In genomic region chr1:44553771-44554170, GRCh38 we compare ENCODE assay signal across 15 cellular contexts.
DNase-seq lines count a peak whose midpoint lies in the region; ATAC-seq and TF ChIP-seq lines count a peak whose summit lies in the region.
"Had no signal": no experiment of that assay in that cellular context is flagged by ENCODE, and none has a peak within 500 bp of the region (broad histone marks: within the 10 kb centered on the region; RNA-seq: fewer than 3 reads in every experiment).

No MANE protein-coding gene starts in this region.

- DNase-seq in GM04503 (ENCODE audit: low read depth): peak; percentile 46
- DNase-seq in RKO (ENCODE audit: low spot score): peak; percentile 49
- peak; percentile 87 for DNase-seq in epithelial cell of esophagus (ENCODE audit: low read depth)
- DNase-seq in osteoblast (ENCODE audit: insufficient read length, low spot score, missing footprints): peak; percentile 94
- DNase-seq in NCI-H1417 treated with DMSO at 0.1 percent for 48 hours (lab: John Stamatoyannopoulos, UW): no peak
- no peak for DNase-seq in right cardiac atrium
- DNase-seq in inferior parietal cortex (ENCODE audit: extremely low spot score): no peak
- DNase-seq: CD8-positive, alpha-beta T cell; hippocampal formation; KG1; posterior cingulate gyrus; stimulated activated CD4-positive, alpha-beta T cell treated with anti-CD3 and anti-CD28 coated beads, Interleukin-4, amount 100 ng/mL, for 1 hour; T1000 had no signal

- peaks cover 16% of the 10 kb centered on the region for H3K27me3 ChIP-seq in osteoblast (ENCODE audit: insufficient read depth, low read length)
- H3K27me3 ChIP-seq in right cardiac atrium (ENCODE audit: control insufficient read depth, insufficient read depth): no peaks in the 10 kb centered on the region

- 75% methylated on average over 6 of the region's 6 CpGs for WGBS in right cardiac atrium

- H3K9me3 ChIP-seq in osteoblast (ENCODE audit: low read depth, low read length): no peaks in the 10 kb centered on the region
- H3K9me3 ChIP-seq in right cardiac atrium (ENCODE audit: control insufficient read depth, low read length): no peaks in the 10 kb centered on the region

- H3K27ac ChIP-seq in osteoblast (ENCODE audit: low read depth, low read length): no peak overlapping the region
- H3K27ac ChIP-seq in right cardiac atrium (ENCODE audit: low read length): no peak overlapping the region

- H3K79me2 ChIP-seq in osteoblast (ENCODE audit: insufficient read depth, low read length): no peaks in the 10 kb centered on the region

- peak overlapping the region; percentile 31 for H3K4me2 ChIP-seq in osteoblast (ENCODE audit: insufficient read depth, low read length)

- TF ChIP-seq CTCF in epithelial cell of esophagus (IDR thresholded peaks at IDR 0.05; ENCODE audit: insufficient read depth, low read depth, low read length, missing control alignments) (no peak), osteoblast (IDR thresholded peaks at IDR 0.05; ENCODE audit: extremely low read depth, low read depth, low read length) (no peak)

- no peak overlapping the region for H2AFZ ChIP-seq in osteoblast (ENCODE audit: low read length)

- peaks cover 11% of the 10 kb centered on the region for H3K4me1 ChIP-seq in osteoblast (ENCODE audit: insufficient read depth, low read length)
- H3K4me1 ChIP-seq in right cardiac atrium (ENCODE audit: control insufficient read depth, insufficient read depth, low read length): no peaks in the 10 kb centered on the region

- no peaks in the 10 kb centered on the region for H4K20me1 ChIP-seq in osteoblast (ENCODE audit: insufficient read depth, low read length)

- no peak overlapping the region for H3K4me3 ChIP-seq in epithelial cell of esophagus (ENCODE audit: low read length)
- H3K4me3 ChIP-seq in osteoblast (ENCODE audit: insufficient read depth, low read length): no peak overlapping the region
- H3K4me3 ChIP-seq in right cardiac atrium (ENCODE audit: low read length): no peak overlapping the region

- ATAC-seq in right cardiac atrium (no peak), GM21447 (IDR thresholded peaks at IDR 0.05; ENCODE audit: unreplicated experiment) (no peak)
- ATAC-seq: activated naive CD4-positive, alpha-beta T cell treated with anti-CD3 and anti-CD28 coated beads, Interleukin-2, amount 50 U/mL, for 72 hours; CD8-positive, alpha-beta T cell had no signal

- intact Hi-C loops in right cardiac atrium (cut with DNase I): no loop called here

- H3K36me3 ChIP-seq in osteoblast (ENCODE audit: insufficient read depth, low read length): no peaks in the 10 kb centered on the region

Comparison
In these comparisons a context has a peak if more than half of its experiments do, and no peak if none do; other contexts are left out.
1. DNase-seq: peak in GM04503 (single experiment), RKO (single experiment), epithelial cell of esophagus (single experiment) and osteoblast (single experiment); none in NCI-H1417 treated with DMSO at 0.1 percent for 48 hours (single experiment), right cardiac atrium (0 of 3) and inferior parietal cortex (single experiment).